ENCODE assay signal across 1 cellular context in the genomic region with DNA sequence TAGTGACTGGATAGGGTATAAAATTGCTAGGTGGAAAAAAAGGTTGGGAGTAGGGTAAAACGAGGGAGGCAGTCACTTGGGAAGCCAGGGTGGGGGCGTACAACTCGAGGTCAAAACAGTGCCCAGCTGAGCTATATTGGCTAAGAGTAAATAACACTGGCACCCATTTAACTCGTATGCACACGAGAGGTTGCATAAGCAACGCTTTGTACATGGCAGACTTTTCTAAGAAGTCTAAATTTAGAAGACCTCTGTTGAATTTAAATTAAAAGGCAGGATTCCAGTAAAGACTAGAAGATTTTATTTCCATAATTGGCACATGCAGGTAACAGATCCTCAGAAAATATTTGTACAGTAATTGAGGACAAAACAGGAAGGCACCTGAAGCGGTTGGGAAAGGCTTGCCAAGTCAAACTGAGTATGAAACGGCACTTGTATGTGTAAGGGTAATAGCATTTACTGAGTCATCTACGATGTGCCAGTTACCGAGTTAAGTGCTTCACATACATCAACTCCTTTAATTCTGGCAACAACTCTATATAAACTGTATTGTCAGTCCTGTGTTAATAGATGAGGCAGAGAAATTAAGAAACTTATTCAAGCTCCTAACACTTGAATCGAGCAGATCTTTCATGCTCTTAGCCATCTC.
TF ChIP-seq lines count a peak whose summit lies in the region.

No MANE protein-coding gene starts in this region.

TF ChIP-seq in GM23338, 12 proteins besides CTCF, POLR2A, EP300 and RAD21 (continued from another document):
- TF ChIP-seq, protein P1, sequence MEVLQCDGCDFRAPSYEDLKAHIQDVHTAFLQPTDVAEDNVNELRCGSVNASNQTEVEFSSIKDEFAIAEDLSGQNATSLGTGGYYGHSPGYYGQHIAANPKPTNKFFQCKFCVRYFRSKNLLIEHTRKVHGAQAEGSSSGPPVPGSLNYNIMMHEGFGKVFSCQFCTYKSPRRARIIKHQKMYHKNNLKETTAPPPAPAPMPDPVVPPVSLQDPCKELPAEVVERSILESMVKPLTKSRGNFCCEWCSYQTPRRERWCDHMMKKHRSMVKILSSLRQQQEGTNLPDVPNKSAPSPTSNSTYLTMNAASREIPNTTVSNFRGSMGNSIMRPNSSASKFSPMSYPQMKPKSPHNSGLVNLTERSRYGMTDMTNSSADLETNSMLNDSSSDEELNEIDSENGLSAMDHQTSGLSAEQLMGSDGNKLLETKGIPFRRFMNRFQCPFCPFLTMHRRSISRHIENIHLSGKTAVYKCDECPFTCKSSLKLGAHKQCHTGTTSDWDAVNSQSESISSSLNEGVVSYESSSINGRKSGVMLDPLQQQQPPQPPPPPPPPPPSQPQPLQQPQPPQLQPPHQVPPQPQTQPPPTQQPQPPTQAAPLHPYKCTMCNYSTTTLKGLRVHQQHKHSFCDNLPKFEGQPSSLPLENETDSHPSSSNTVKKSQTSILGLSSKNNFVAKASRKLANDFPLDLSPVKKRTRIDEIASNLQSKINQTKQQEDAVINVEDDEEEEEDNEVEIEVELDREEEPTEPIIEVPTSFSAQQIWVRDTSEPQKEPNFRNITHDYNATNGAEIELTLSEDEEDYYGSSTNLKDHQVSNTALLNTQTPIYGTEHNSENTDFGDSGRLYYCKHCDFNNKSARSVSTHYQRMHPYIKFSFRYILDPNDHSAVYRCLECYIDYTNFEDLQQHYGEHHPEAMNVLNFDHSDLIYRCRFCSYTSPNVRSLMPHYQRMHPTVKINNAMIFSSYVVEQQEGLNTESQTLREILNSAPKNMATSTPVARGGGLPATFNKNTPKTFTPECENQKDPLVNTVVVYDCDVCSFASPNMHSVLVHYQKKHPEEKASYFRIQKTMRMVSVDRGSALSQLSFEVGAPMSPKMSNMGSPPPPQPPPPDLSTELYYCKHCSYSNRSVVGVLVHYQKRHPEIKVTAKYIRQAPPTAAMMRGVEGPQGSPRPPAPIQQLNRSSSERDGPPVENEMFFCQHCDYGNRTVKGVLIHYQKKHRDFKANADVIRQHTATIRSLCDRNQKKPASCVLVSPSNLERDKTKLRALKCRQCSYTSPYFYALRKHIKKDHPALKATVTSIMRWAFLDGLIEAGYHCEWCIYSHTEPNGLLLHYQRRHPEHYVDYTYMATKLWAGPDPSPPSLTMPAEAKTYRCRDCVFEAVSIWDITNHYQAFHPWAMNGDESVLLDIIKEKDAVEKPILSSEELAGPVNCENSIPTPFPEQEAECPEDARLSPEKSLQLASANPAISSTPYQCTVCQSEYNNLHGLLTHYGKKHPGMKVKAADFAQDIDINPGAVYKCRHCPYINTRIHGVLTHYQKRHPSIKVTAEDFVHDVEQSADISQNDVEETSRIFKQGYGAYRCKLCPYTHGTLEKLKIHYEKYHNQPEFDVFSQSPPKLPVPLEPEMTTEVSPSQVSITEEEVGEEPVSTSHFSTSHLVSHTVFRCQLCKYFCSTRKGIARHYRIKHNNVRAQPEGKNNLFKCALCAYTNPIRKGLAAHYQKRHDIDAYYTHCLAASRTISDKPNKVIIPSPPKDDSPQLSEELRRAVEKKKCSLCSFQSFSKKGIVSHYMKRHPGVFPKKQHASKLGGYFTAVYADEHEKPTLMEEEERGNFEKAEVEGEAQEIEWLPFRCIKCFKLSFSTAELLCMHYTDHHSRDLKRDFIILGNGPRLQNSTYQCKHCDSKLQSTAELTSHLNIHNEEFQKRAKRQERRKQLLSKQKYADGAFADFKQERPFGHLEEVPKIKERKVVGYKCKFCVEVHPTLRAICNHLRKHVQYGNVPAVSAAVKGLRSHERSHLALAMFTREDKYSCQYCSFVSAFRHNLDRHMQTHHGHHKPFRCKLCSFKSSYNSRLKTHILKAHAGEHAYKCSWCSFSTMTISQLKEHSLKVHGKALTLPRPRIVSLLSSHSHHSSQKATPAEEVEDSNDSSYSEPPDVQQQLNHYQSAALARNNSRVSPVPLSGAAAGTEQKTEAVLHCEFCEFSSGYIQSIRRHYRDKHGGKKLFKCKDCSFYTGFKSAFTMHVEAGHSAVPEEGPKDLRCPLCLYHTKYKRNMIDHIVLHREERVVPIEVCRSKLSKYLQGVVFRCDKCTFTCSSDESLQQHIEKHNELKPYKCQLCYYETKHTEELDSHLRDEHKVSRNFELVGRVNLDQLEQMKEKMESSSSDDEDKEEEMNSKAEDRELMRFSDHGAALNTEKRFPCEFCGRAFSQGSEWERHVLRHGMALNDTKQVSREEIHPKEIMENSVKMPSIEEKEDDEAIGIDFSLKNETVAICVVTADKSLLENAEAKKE (CRISPR knock-in tag; IDR thresholded peaks at IDR 0.05): no peak
- TF ChIP-seq CREB1 (CRISPR knock-in tag; IDR thresholded peaks at IDR 0.05; ENCODE audit: low read depth): no peak
